Comparison of ENCODE assay signal across 17 cellular contexts in genomic region chr10:70594161-70594560, GRCh38. TPM values are rescaled to one million over a fixed set of nuclear protein-coding genes. Genes with fewer than 3 reads are reported as not detected.
DNase-seq lines count a peak whose midpoint lies in the region; ATAC-seq and TF ChIP-seq lines count a peak whose summit lies in the region.
"Had no signal": no experiment of that assay in that cellular context is flagged by ENCODE, and none has a peak within 500 bp of the region (broad histone marks: within the 10 kb centered on the region; RNA-seq: fewer than 3 reads in every experiment).

No MANE protein-coding gene starts in this region.

- peak overlapping the region; percentile 64 for H3K4me2 ChIP-seq in BLaER1

- peaks cover 0 to 1% of the 10 kb centered on the region in 2 donors for H3K27me3 Mint-ChIP-seq in CD8-positive, alpha-beta memory T cell
- H3K27me3 Mint-ChIP-seq in central memory CD8-positive, alpha-beta T cell: no peaks in the 10 kb centered on the region
- H3K27me3 Mint-ChIP-seq in natural killer cell treated with Interleukin-12 subunit alpha and Interleukin-12 subunit beta and Interleukin-15 and Interleukin-18, amount 100 ng/mL, for 72 hours: no peaks in the 10 kb centered on the region

- peaks cover 48% of the 10 kb centered on the region for H3K4me1 ChIP-seq in BLaER1
- H3K4me1 ChIP-seq in CD8-positive, alpha-beta memory T cell (ENCODE audit: insufficient read depth, low read length): peaks cover 45% of the 10 kb centered on the region

- peaks cover 16 to 42% (median 31%) of the 10 kb centered on the region in 3 donors for H3K36me3 Mint-ChIP-seq in CD8-positive, alpha-beta memory T cell
- H3K36me3 Mint-ChIP-seq in central memory CD8-positive, alpha-beta T cell (ENCODE audit: insufficient read depth): peaks cover 43% of the 10 kb centered on the region
- H3K36me3 Mint-ChIP-seq in natural killer cell treated with Interleukin-12 subunit alpha and Interleukin-12 subunit beta and Interleukin-15 and Interleukin-18, amount 100 ng/mL, for 72 hours: peaks cover 33% of the 10 kb centered on the region

- no peaks in the 10 kb centered on the region for H4K20me1 ChIP-seq in BLaER1

- no peak overlapping the region for H3K4me3 ChIP-seq in BLaER1
- H3K4me3 ChIP-seq in CD8-positive, alpha-beta memory T cell (ENCODE audit: low read length): no peak overlapping the region

- no peaks in the 10 kb centered on the region for H3K27me3 ChIP-seq in BLaER1
- no peaks in the 10 kb centered on the region for H3K27me3 ChIP-seq in CD8-positive, alpha-beta memory T cell (ENCODE audit: insufficient read depth, low read length, poor library complexity, severe bottlenecking)

- CTCF ChIA-PET in CD8-positive, alpha-beta memory T cell (lab: Charles Lee): interaction anchor here (1.2 to 2.7 kb wide), 3 partner anchors 23 to 83 kb away, joined by 4 to 13 read pairs (median 4); no protein-coding TSS in a partner anchor

- POLR2A ChIA-PET in CD8-positive, alpha-beta memory T cell (lab: Charles Lee): no interaction called here

- no peaks in the 10 kb centered on the region for H3K9me3 ChIP-seq in BLaER1
- H3K9me3 ChIP-seq in CD8-positive, alpha-beta memory T cell (ENCODE audit: low read length): no peaks in the 10 kb centered on the region

- TF ChIP-seq CTCF in GM13977 (IDR thresholded peaks at IDR 0.05; ENCODE audit: extremely low read depth, insufficient read depth, missing control alignments): no peak

- H3K9ac ChIP-seq in BLaER1: no peak overlapping the region

- H3K4me3 Mint-ChIP-seq in CD8-positive, alpha-beta memory T cell: no peak overlapping the region
- H3K4me3 Mint-ChIP-seq in central memory CD8-positive, alpha-beta T cell: no peak overlapping the region
- no peak overlapping the region for H3K4me3 Mint-ChIP-seq in natural killer cell treated with Interleukin-12 subunit alpha and Interleukin-12 subunit beta and Interleukin-15 and Interleukin-18, amount 100 ng/mL, for 72 hours
- H3K4me3 Mint-ChIP-seq: CD4-positive, alpha-beta memory T cell had no signal

- no peak for DNase-seq in CD8-positive, alpha-beta memory T cell
- DNase-seq in central memory CD8-positive, alpha-beta T cell (ENCODE audit: low spot score in 2 of 2): no peak
- peak; percentile 61 for DNase-seq in natural killer cell treated with Interleukin-12 subunit alpha and Interleukin-12 subunit beta and Interleukin-15 and Interleukin-18, amount 100 ng/mL, for 72 hours (ENCODE audit: low spot score)
- DNase-seq in iPS-NIHi7 (ENCODE audit: extremely low spot score) (no peak), GM13977 (ENCODE audit: low spot score) (no peak)
- DNase-seq: ACHN; CD4-positive, alpha-beta memory T cell; DND-41; H7; KG1; NCI-H1092 treated with DMSO at 0.1 percent for 48 hours; NCI-H1694 treated with DMSO at 0.1 percent for 48 hours; SHP77 had no signal

- peak; percentile 47 for ATAC-seq in central memory CD8-positive, alpha-beta T cell (replicated peaks; ENCODE audit: extremely low read depth, poor library complexity, severe bottlenecking)
- ATAC-seq in natural killer cell treated with Interleukin-12 subunit alpha and Interleukin-12 subunit beta and Interleukin-15 and Interleukin-18, amount 100 ng/mL, for 72 hours: peak; percentile 46 to 58
- no peak for ATAC-seq in GM18519 (IDR thresholded peaks at IDR 0.05; ENCODE audit: low FRiP score, unreplicated experiment)
- ATAC-seq in GM21717 (IDR thresholded peaks at IDR 0.05; ENCODE audit: unreplicated experiment): no peak

- H3K4me1 Mint-ChIP-seq in CD8-positive, alpha-beta memory T cell: peaks cover 65 to 88% (median 76%) of the 10 kb centered on the region in 3 donors
- H3K4me1 Mint-ChIP-seq in central memory CD8-positive, alpha-beta T cell: peaks cover 85% of the 10 kb centered on the region
- H3K4me1 Mint-ChIP-seq in natural killer cell treated with Interleukin-12 subunit alpha and Interleukin-12 subunit beta and Interleukin-15 and Interleukin-18, amount 100 ng/mL, for 72 hours (ENCODE audit: low read depth in 2 of 2): peaks cover 81 to 86% of the 10 kb centered on the region in 2 donors

- in situ Hi-C loops in GM13977 (cut with MboI; ENCODE audit: low pct_unique_long_range_greater_than_20kb, low sequenced_read_pairs, unreplicated experiment): no loop called here

- H3K27ac Mint-ChIP-seq in CD8-positive, alpha-beta memory T cell: peak overlapping the region in 6 of 8 donors; percentile 10 to 94 (median 64)
- H3K27ac Mint-ChIP-seq in central memory CD8-positive, alpha-beta T cell (ENCODE audit: low read depth): peak overlapping the region; percentile 9
- peak overlapping the region; percentile 97 to 99 for H3K27ac Mint-ChIP-seq in natural killer cell treated with Interleukin-12 subunit alpha and Interleukin-12 subunit beta and Interleukin-15 and Interleukin-18, amount 100 ng/mL, for 72 hours

- H3K9me3 Mint-ChIP-seq in CD8-positive, alpha-beta memory T cell: no peaks in the 10 kb centered on the region
- H3K9me3 Mint-ChIP-seq in central memory CD8-positive, alpha-beta T cell: no peaks in the 10 kb centered on the region
- H3K9me3 Mint-ChIP-seq in natural killer cell treated with Interleukin-12 subunit alpha and Interleukin-12 subunit beta and Interleukin-15 and Interleukin-18, amount 100 ng/mL, for 72 hours: no peaks in the 10 kb centered on the region
- H3K9me3 Mint-ChIP-seq: CD4-positive, alpha-beta memory T cell had no signal

- H3K27ac ChIP-seq in BLaER1: no peak overlapping the region
- no peak overlapping the region for H3K27ac ChIP-seq in CD8-positive, alpha-beta memory T cell (ENCODE audit: low read depth, low read length)

- no peaks in the 10 kb centered on the region for H3K36me3 ChIP-seq in BLaER1
- H3K36me3 ChIP-seq in CD8-positive, alpha-beta memory T cell (ENCODE audit: insufficient read depth, low read length): peaks cover 22% of the 10 kb centered on the region

RNA-seq across cellular contexts. Expression of gene PRF1, which starts 8.4 kb away (rescaled TPM):
- total RNA-seq in CD8-positive, alpha-beta memory T cell: 10 to 100 TPM; 94.8 to 95.7 TPM
- 762 TPM for polyA plus RNA-seq in CD8-positive, alpha-beta memory T cell
- 1,000 to 10,000 TPM in 1 of 2 donors, 100 to 1,000 TPM in 1; 497 to 1,157 TPM for total RNA-seq in natural killer cell treated with Interleukin-12 subunit alpha and Interleukin-12 subunit beta and Interleukin-15 and Interleukin-18, amount 100 ng/mL, for 72 hours
- total RNA-seq: H7, M059J had no signal

Comparison
In these comparisons a context has a peak if more than half of its experiments do, and no peak if none do; other contexts are left out.
1. H3K27ac Mint-ChIP-seq: peak in every context shown above with its lines; median percentile 98 in natural killer cell treated with Interleukin-12 subunit alpha and Interleukin-12 subunit beta and Interleukin-15 and Interleukin-18, amount 100 ng/mL, for 72 hours; 64 in CD8-positive, alpha-beta memory T cell; 9 in central memory CD8-positive, alpha-beta T cell.
2. ATAC-seq: peak in central memory CD8-positive, alpha-beta T cell (single experiment) and natural killer cell treated with Interleukin-12 subunit alpha and Interleukin-12 subunit beta and Interleukin-15 and Interleukin-18, amount 100 ng/mL, for 72 hours (2 of 2); none in GM18519 (single experiment) and GM21717 (single experiment).
3. RNA of gene PRF1, which starts 8.4 kb away (total RNA-seq): 497 to 1,157 TPM in natural killer cell treated with Interleukin-12 subunit alpha and Interleukin-12 subunit beta and Interleukin-15 and Interleukin-18, amount 100 ng/mL, for 72 hours; 94.8 to 95.7 TPM in CD8-positive, alpha-beta memory T cell; every median in the first group is over 4 times any median in the second.